1 cellular context compared by ENCODE assay signal in genomic region chr9:131734165-131734610, GRCh38.
TF ChIP-seq lines count a peak whose summit lies in the region.

No MANE protein-coding gene starts in this region.

TF ChIP-seq in HepG2, 621 proteins besides CTCF, POLR2A, EP300 and RAD21 (continued from another document):
- TF ChIP-seq GATAD2A (CRISPR knock-in tag; IDR thresholded peaks at IDR 0.05) (peak; percentile 58; the same call in 1 of the 2 replicates), MED1 (CRISPR knock-in tag; IDR thresholded peaks at IDR 0.05) (peak; percentile 27; the same call in 1 of the 2 replicates), MYNN (CRISPR knock-in tag; IDR thresholded peaks at IDR 0.05; ENCODE audit: low read depth) (no peak), FOXA3 (CRISPR knock-in tag; IDR thresholded peaks at IDR 0.05) (peak; percentile 17; the same call in 1 of the 2 replicates), CREM (IDR thresholded peaks at IDR 0.05) (0 out of 2 replicates have a peak, but pooled peaks have one; percentile 13), CREM (CRISPR knock-in tag; IDR thresholded peaks at IDR 0.05) (no peak), SALL1 (CRISPR knock-in tag; IDR thresholded peaks at IDR 0.05) (0 out of 2 replicates have a peak, but pooled peaks have one; percentile 27), ZNF276 (CRISPR knock-in tag; IDR thresholded peaks at IDR 0.05; ENCODE audit: low read depth) (no peak), SMAD3 (CRISPR knock-in tag; IDR thresholded peaks at IDR 0.05) (0 out of 2 replicates have a peak, but pooled peaks have one; percentile 12), EZH2 (conservative IDR thresholded peaks at IDR 0.05; ENCODE audit: low read depth, low read length) (no peak), ZHX2 (IDR thresholded peaks at IDR 0.05; ENCODE audit: low read depth) (no peak), ZHX2 (CRISPR knock-in tag; IDR thresholded peaks at IDR 0.05; ENCODE audit: borderline replicate concordance) (no peak), HNF4A (CRISPR knock-in tag; IDR thresholded peaks at IDR 0.05) (peak; percentile 57), MYC (CRISPR knock-in tag; IDR thresholded peaks at IDR 0.05; ENCODE audit: borderline replicate concordance) (0 out of 2 replicates have a peak, but pooled peaks have one; percentile 25), ZNF563 (CRISPR knock-in tag; IDR thresholded peaks at IDR 0.05) (no peak), CSRNP1 (CRISPR knock-in tag; IDR thresholded peaks at IDR 0.05) (no peak), TBP (CRISPR knock-in tag; IDR thresholded peaks at IDR 0.05) (no peak), NFIC (IDR thresholded peaks at IDR 0.05; ENCODE audit: low read length) (peak; percentile 44; the same call in 1 of the 2 replicates), DNMT3B (CRISPR knock-in tag; conservative IDR thresholded peaks at IDR 0.05) (no peak)
TF ChIP-seq in HepG2: peak in this region for 12.
